8 cellular contexts compared by ENCODE assay signal in genomic region chr7:151168022-151168786, GRCh38. TPM values are rescaled to one million over a fixed set of nuclear protein-coding genes. Genes with fewer than 3 reads are reported as not detected.
A peak's percentile ranks its signal among the peaks of the same experiment; 100 is the strongest.
DNase-seq lines count a peak whose midpoint lies in the region; ATAC-seq and TF ChIP-seq lines count a peak whose summit lies in the region.

No MANE protein-coding gene starts in this region.

- H3K27me3 Mint-ChIP-seq in neural progenitor cell (ENCODE audit: insufficient read depth, low read depth) (peaks cover 45% of the 10 kb centered on the region), type B pancreatic cell (peaks cover 41% of the 10 kb centered on the region)

- H3K4me1 Mint-ChIP-seq in neural progenitor cell, result peaks cover 11% of the 10 kb centered on the region
- H3K4me1 Mint-ChIP-seq in type B pancreatic cell (ENCODE audit: unreplicated experiment), result peaks cover 17% of the 10 kb centered on the region

- ATAC-seq in HG02623 (IDR thresholded peaks at IDR 0.05; ENCODE audit: unreplicated experiment), result no peak

- H3K27me3 ChIP-seq in neural progenitor cell, result peaks cover 99% of the 10 kb centered on the region

- H3K9ac ChIP-seq in neural progenitor cell, result no peak overlapping the region

- H3K4me3 Mint-ChIP-seq in neural progenitor cell (peak overlapping the region; percentile 71), type B pancreatic cell (peak overlapping the region; percentile 84)

- TF ChIP-seq CTCF in epithelial cell of proximal tubule (conservative IDR thresholded peaks at IDR 0.05; ENCODE audit: low read depth, low read length), result peak; percentile 49
- peak; percentile 77 for TF ChIP-seq CTCF in neural progenitor cell (IDR thresholded peaks at IDR 0.05)
- TF ChIP-seq CTCF in type B pancreatic cell (conservative IDR thresholded peaks at IDR 0.05), result peak; percentile 78

- H3K27ac Mint-ChIP-seq in neural progenitor cell (no peak overlapping the region), type B pancreatic cell (no peak overlapping the region)

- H3K4me3 ChIP-seq in epithelial cell of proximal tubule (ENCODE audit: low read depth, low read length) (peak overlapping the region; percentile 29), neural progenitor cell (peak overlapping the region; percentile 64)

- peak overlapping the region; percentile 97 for H3K4me2 ChIP-seq in neural progenitor cell

- no peaks in the 10 kb centered on the region for H3K9me3 ChIP-seq in neural progenitor cell (ENCODE audit: low read depth)

- DNase-seq in NCI-H82 (lab: John Stamatoyannopoulos, UW) (peak; percentile 63), NCI-H82 treated with DMSO at 0.1 percent for 48 hours (lab: John Stamatoyannopoulos, UW; ENCODE audit: unreplicated experiment) (no peak), MV-4-11 (lab: John Stamatoyannopoulos, UW) (peak; percentile 42), epithelial cell of proximal tubule (ENCODE audit: low read depth) (no peak), neural progenitor cell (ENCODE audit: low spot score) (peak; percentile 78), type B pancreatic cell (ENCODE audit: extremely low spot score, unreplicated experiment) (peak; percentile 72)
- peak; percentile 84 for DNase-seq in activated CD8-positive, alpha-beta memory T cell treated with anti-CD3 and anti-CD28 coated beads for 24 hours

- peaks cover 22% of the 10 kb centered on the region for H3F3A ChIP-seq in neural progenitor cell (ENCODE audit: low read depth)

- H3K36me3 ChIP-seq in neural progenitor cell, result no peaks in the 10 kb centered on the region

- H3K4me1 ChIP-seq in neural progenitor cell, result peaks cover 10% of the 10 kb centered on the region

- H3K27ac ChIP-seq in neural progenitor cell, result no peak overlapping the region

- no peaks in the 10 kb centered on the region for H3K79me2 ChIP-seq in neural progenitor cell (ENCODE audit: low read depth)

- peak overlapping the region; percentile 90 for H2AFZ ChIP-seq in neural progenitor cell (replicated peaks)

- peaks cover 24% of the 10 kb centered on the region for H4K20me1 ChIP-seq in neural progenitor cell (ENCODE audit: low read depth)

- H3K36me3 Mint-ChIP-seq in neural progenitor cell (no peaks in the 10 kb centered on the region), type B pancreatic cell (no peaks in the 10 kb centered on the region)

- H3K9me3 Mint-ChIP-seq in neural progenitor cell (peaks cover 6% of the 10 kb centered on the region), type B pancreatic cell (peaks cover 8% of the 10 kb centered on the region)

RNA-seq across cellular contexts. Expression of gene GBX1, which starts 0.7 kb away (rescaled TPM):
- total RNA-seq in epithelial cell of proximal tubule (not detected in 2 replicates), neural progenitor cell (ENCODE audit: low replicate concordance) (not detected in 2 replicates), type B pancreatic cell (ENCODE audit: low replicate concordance) (0.26 and 0.41 TPM in 2 replicates)

RNA-seq across cellular contexts. Expression of gene ASB10, which starts 18.8 kb away (rescaled TPM):
- total RNA-seq in epithelial cell of proximal tubule (not detected in 2 replicates), neural progenitor cell (ENCODE audit: low replicate concordance) (not detected in 2 replicates), type B pancreatic cell (ENCODE audit: low replicate concordance) (not detected in 2 replicates)

RNA-seq across cellular contexts. Expression of gene H2BK1, which starts 42.1 kb away (rescaled TPM):
- total RNA-seq in epithelial cell of proximal tubule (not detected in 2 replicates), neural progenitor cell (ENCODE audit: low replicate concordance) (not detected in 2 replicates), type B pancreatic cell (ENCODE audit: low replicate concordance) (not detected in 2 replicates)

RNA-seq across cellular contexts. Expression of gene ABCF2, which starts 58.8 kb away (rescaled TPM):
- total RNA-seq in epithelial cell of proximal tubule (37.8 and 80.5 TPM in 2 replicates), neural progenitor cell (ENCODE audit: low replicate concordance) (31.3 and 40.7 TPM in 2 replicates), type B pancreatic cell (ENCODE audit: low replicate concordance) (35.9 and 46.5 TPM in 2 replicates)

Comparison
In these comparisons a context has a peak if more than half of its experiments do, and no peak if none do; other contexts are left out.
1. DNase-seq: peak in NCI-H82 (single experiment), MV-4-11 (single experiment), activated CD8-positive, alpha-beta memory T cell treated with anti-CD3 and anti-CD28 coated beads for 24 hours (single experiment), neural progenitor cell (single experiment) and type B pancreatic cell (single experiment); none in NCI-H82 treated with DMSO at 0.1 percent for 48 hours (single experiment) and epithelial cell of proximal tubule (single experiment).
2. Peak in every context shown above with its lines, with median percentiles within 50 percentile points of each other: CTCF ChIP-seq.